Comparison of ENCODE assay signal across 22 cellular contexts in the genomic region with DNA sequence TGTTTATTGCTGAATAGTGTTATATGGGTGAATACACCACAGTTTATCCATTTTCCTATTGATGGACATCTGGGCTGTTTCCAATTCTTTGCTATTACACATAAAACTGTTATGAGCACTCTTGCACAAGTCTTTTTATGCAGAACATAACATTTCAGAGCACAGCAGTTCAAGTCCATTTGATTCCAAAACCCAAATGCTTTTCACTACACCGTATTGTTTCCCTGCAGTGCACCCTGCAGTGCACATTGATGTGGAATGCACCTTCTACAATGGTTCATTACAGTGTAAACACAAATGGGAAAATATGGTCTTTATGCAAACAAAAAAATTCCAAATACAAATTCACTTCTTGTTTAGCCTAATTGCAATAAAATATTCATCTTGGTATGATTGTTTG.
"Had no signal": no experiment of that assay in that cellular context is flagged by ENCODE, and none has a peak within 500 bp of the region (broad histone marks: within the 10 kb centered on the region; RNA-seq: fewer than 3 reads in every experiment).

No MANE protein-coding gene starts in this region.

- H3K9me3 ChIP-seq: left ventricle myocardium inferior, lower lobe of right lung, ovary, stomach had no signal

- ATAC-seq: esophagus mucosa, left cardiac atrium, lower lobe of right lung, natural killer cell, right cardiac atrium had no signal

- H3K36me3 ChIP-seq: left ventricle myocardium inferior, lower lobe of right lung, ovary, stomach had no signal

- H3K27ac ChIP-seq: dorsolateral prefrontal cortex, lower lobe of right lung, ovary, stomach had no signal

- H3K9me3 Mint-ChIP-seq: memory B cell, mesothelial cell of epicardium, natural killer cell, neural crest cell had no signal

- DNase-seq: cortex of kidney; dorsolateral prefrontal cortex; effector CD8-positive, alpha-beta T cell; foreskin fibroblast; kidney; left cardiac atrium; left ventricle myocardium inferior; lower lobe of right lung; natural killer cell; nucleus accumbens; ovary; right cardiac atrium; small intestine; stimulated activated CD4-positive, alpha-beta T cell treated with anti-CD3 and anti-CD28 coated beads, Interleukin-12 subunit alpha, Interleukin-12 subunit beta, amount 100 ng/mL, for 4 hours; stimulated activated naive CD4-positive, alpha-beta T cell; stomach; substantia nigra; trophoblast cell had no signal

- H3K27ac Mint-ChIP-seq: memory B cell, mesothelial cell of epicardium, natural killer cell had no signal

- H3K27me3 ChIP-seq: dorsolateral prefrontal cortex, ovary, stomach had no signal

- H3K36me3 Mint-ChIP-seq: memory B cell, mesothelial cell of epicardium, natural killer cell had no signal

- H3K4me3 Mint-ChIP-seq: memory B cell, mesothelial cell of epicardium, natural killer cell, neural crest cell had no signal

- H3K4me3 ChIP-seq: dorsolateral prefrontal cortex, left ventricle myocardium inferior, lower lobe of right lung, ovary, stomach had no signal
